ENCODE assay signal across 8 cellular contexts in the genomic region with DNA sequence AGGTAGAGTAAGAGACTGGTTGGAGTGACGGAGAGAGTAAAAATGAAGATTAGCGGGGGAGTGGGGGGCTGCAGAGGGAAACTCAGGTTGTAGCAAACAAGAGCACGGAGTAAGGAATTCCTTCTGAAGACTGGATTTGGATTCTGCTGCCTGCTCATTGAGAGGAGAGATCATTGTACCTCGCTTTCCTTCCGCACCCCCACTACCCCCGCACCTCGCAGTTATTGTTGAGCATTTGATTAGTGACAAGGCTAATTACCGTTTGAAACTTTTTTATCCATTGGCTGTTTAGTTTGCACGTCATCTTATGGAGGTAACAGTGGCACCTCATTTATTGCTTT. TPM values are rescaled to one million over a fixed set of nuclear protein-coding genes. Genes with fewer than 3 reads are reported as not detected.
DNase-seq lines count a peak whose midpoint lies in the region; ATAC-seq and TF ChIP-seq lines count a peak whose summit lies in the region.

No MANE protein-coding gene starts in this region.

- H3K36me3 Mint-ChIP-seq in CD14-positive monocyte, result peaks cover 25 to 37% of the 10 kb centered on the region in 2 donors

- H3K4me1 ChIP-seq in Karpas-422 (ENCODE audit: low read length) (peaks cover 9% of the 10 kb centered on the region), muscle layer of duodenum (ENCODE audit: control insufficient read depth in 1 of 2, insufficient read depth in 2 of 2, low read length in 2 of 2) (peaks cover 0 to 12% of the 10 kb centered on the region in 2 donors)

- no peaks in the 10 kb centered on the region for H3K27me3 ChIP-seq in Karpas-422 (ENCODE audit: low read length)
- H3K27me3 ChIP-seq in muscle layer of duodenum (ENCODE audit: low read depth, low read length), result no peaks in the 10 kb centered on the region

- H3K4me1 Mint-ChIP-seq in CD14-positive monocyte, result peaks cover 19% of the 10 kb centered on the region

- peak overlapping the region; percentile 99 to 100 for H3K4me3 Mint-ChIP-seq in CD14-positive monocyte

- H3K4me3 ChIP-seq in Karpas-422 (ENCODE audit: low read length) (peak overlapping the region; percentile 90), choroid plexus epithelial cell (ENCODE audit: low read depth, low read length) (peak overlapping the region; percentile 93), muscle layer of duodenum (ENCODE audit: low read depth in 1 of 2, low read length in 2 of 2) (peak overlapping the region; percentile 86 to 97)

- peak overlapping the region; percentile 93 for H3K4me2 ChIP-seq in Karpas-422 (ENCODE audit: low read depth, low read length, poor library complexity, severe bottlenecking)

- peak overlapping the region; percentile 99 to 100 (median 100) for H3K27ac Mint-ChIP-seq in CD14-positive monocyte

- H2AFZ ChIP-seq in Karpas-422 (ENCODE audit: low read length), result 0 out of 2 replicates have a peak overlapping the region, but pooled peaks have one; percentile 46

- no peaks in the 10 kb centered on the region for H3K9me3 Mint-ChIP-seq in CD14-positive monocyte

- peak overlapping the region; percentile 92 for H3K9ac ChIP-seq in Karpas-422 (ENCODE audit: low read length)

- peaks cover 50% of the 10 kb centered on the region for H3K79me2 ChIP-seq in Karpas-422 (ENCODE audit: low read length)

- peaks cover 9% of the 10 kb centered on the region for H4K20me1 ChIP-seq in Karpas-422 (ENCODE audit: insufficient read depth, low read depth, low read length)

- intact Hi-C loops in CD14-positive monocyte (cut with micrococcal nuclease), result loop anchor here (2.0 to 5.0 kb wide), 2 partner anchors 41 to 53 kb away; a partner anchor contains a TSS

- H3K27ac ChIP-seq in Karpas-422 (ENCODE audit: low read length) (peak overlapping the region; percentile 63), muscle layer of duodenum (ENCODE audit: low read length) (peak overlapping the region; percentile 87)

- H3K36me3 ChIP-seq in Karpas-422 (ENCODE audit: insufficient read depth, low read length) (peaks cover 28% of the 10 kb centered on the region; the same call in 1 of the 2 replicates), muscle layer of duodenum (ENCODE audit: control insufficient read depth in 1 of 2, insufficient read depth in 2 of 2, low read length in 2 of 2) (peaks cover 12 to 16% of the 10 kb centered on the region in 2 donors)

- no peak for ATAC-seq in HG03095 (IDR thresholded peaks at IDR 0.05; ENCODE audit: unreplicated experiment)

- H3K9me3 ChIP-seq in Karpas-422 (ENCODE audit: low read length) (no peaks in the 10 kb centered on the region), muscle layer of duodenum (ENCODE audit: control insufficient read depth in 1 of 2, low read length in 2 of 2) (no peaks in the 10 kb centered on the region)

- TF ChIP-seq CTCF in CD14-positive monocyte (IDR thresholded peaks at IDR 0.05) (no peak), choroid plexus epithelial cell (conservative IDR thresholded peaks at IDR 0.05; ENCODE audit: low read depth, low read length) (no peak)

- DNase-seq in CD14-positive monocyte (ENCODE audit: low spot score), result no peak
- no peak for DNase-seq in Karpas-422
- DNase-seq in choroid plexus epithelial cell (ENCODE audit: low read depth), result no peak
- no peak for DNase-seq in foreskin melanocyte
- DNase-seq in SK-N-DZ (ENCODE audit: low spot score), result no peak
- no peak for DNase-seq in KBM-7

- no peaks in the 10 kb centered on the region for H3K9me2 ChIP-seq in Karpas-422 (replicated peaks; ENCODE audit: insufficient read depth, low read length)

- no peaks in the 10 kb centered on the region for H3K27me3 Mint-ChIP-seq in CD14-positive monocyte (ENCODE audit: low read depth in 3 of 3)

- in situ Hi-C loops in KBM-7 (cut with MboI; ENCODE audit: low pct_unique_long_range_greater_than_20kb, low sequenced_read_pairs), result no loop called here

RNA-seq across cellular contexts. Expression of a gene that starts 0.5 kb away (rescaled TPM):
- 1 to 10 TPM; 5.9 to 7.9 TPM for polyA plus RNA-seq in CD14-positive monocyte
- 50.5 and 51.6 TPM in 2 replicates for total RNA-seq in Karpas-422 (2014; rRNA removed; shearing (Covaris generic); ENCODE audit: low replicate concordance)
- 102 and 106 TPM in 2 replicates for polyA plus RNA-seq in SK-N-DZ (2014; cell fraction: cytosol; rRNA removed)
- 226 and 262 TPM in 2 replicates for polyA plus RNA-seq in SK-N-DZ (2014; cell fraction: nucleus; rRNA removed)

RNA-seq across cellular contexts. Expression of a gene that starts 28.1 kb away (rescaled TPM):
- polyA plus RNA-seq in CD14-positive monocyte, result 10 to 100 TPM; 49.6 to 53.0 TPM
- total RNA-seq in Karpas-422 (2014; rRNA removed; shearing (Covaris generic); ENCODE audit: low replicate concordance), result 71.0 and 75.0 TPM in 2 replicates
- polyA plus RNA-seq in SK-N-DZ (2014; cell fraction: cytosol; rRNA removed), result 200 and 203 TPM in 2 replicates
- polyA plus RNA-seq in SK-N-DZ (2014; cell fraction: nucleus; rRNA removed), result 214 and 248 TPM in 2 replicates

RNA-seq across cellular contexts. Expression of a gene that starts 39.4 kb away (rescaled TPM):
- not detected for polyA plus RNA-seq in CD14-positive monocyte
- total RNA-seq in Karpas-422 (2014; rRNA removed; shearing (Covaris generic); ENCODE audit: low replicate concordance), result 4.1 and 4.9 TPM in 2 replicates
- 13.1 and 13.9 TPM in 2 replicates for polyA plus RNA-seq in SK-N-DZ (2014; cell fraction: cytosol; rRNA removed)
- 10.6 and 16.1 TPM in 2 replicates for polyA plus RNA-seq in SK-N-DZ (2014; cell fraction: nucleus; rRNA removed)

RNA-seq across cellular contexts. Expression of a gene that starts 42.2 kb away (rescaled TPM):
- polyA plus RNA-seq in CD14-positive monocyte, result 1 to 10 TPM; 5.9 to 9.7 TPM
- 17.9 and 29.9 TPM in 2 replicates for total RNA-seq in Karpas-422 (2014; rRNA removed; shearing (Covaris generic); ENCODE audit: low replicate concordance)
- 10.5 and 10.8 TPM in 2 replicates for polyA plus RNA-seq in SK-N-DZ (2014; cell fraction: cytosol; rRNA removed)
- 3.5 and 7.6 TPM in 2 replicates for polyA plus RNA-seq in SK-N-DZ (2014; cell fraction: nucleus; rRNA removed)

RNA-seq across cellular contexts. Expression of a gene that starts 49.2 kb away (rescaled TPM):
- 10 to 100 TPM in 1 of 2 donors, 1 to 10 TPM in 1; 9.2 to 14.5 TPM for polyA plus RNA-seq in CD14-positive monocyte
- 5.1 and 21.2 TPM in 2 replicates for total RNA-seq in Karpas-422 (2014; rRNA removed; shearing (Covaris generic); ENCODE audit: low replicate concordance)
- polyA plus RNA-seq in SK-N-DZ (2014; cell fraction: cytosol; rRNA removed), result 3.7 and 11.2 TPM in 2 replicates
- 1.7 and 5.0 TPM in 2 replicates for polyA plus RNA-seq in SK-N-DZ (2014; cell fraction: nucleus; rRNA removed)
